7 cellular contexts compared by ENCODE assay signal in the genomic region with DNA sequence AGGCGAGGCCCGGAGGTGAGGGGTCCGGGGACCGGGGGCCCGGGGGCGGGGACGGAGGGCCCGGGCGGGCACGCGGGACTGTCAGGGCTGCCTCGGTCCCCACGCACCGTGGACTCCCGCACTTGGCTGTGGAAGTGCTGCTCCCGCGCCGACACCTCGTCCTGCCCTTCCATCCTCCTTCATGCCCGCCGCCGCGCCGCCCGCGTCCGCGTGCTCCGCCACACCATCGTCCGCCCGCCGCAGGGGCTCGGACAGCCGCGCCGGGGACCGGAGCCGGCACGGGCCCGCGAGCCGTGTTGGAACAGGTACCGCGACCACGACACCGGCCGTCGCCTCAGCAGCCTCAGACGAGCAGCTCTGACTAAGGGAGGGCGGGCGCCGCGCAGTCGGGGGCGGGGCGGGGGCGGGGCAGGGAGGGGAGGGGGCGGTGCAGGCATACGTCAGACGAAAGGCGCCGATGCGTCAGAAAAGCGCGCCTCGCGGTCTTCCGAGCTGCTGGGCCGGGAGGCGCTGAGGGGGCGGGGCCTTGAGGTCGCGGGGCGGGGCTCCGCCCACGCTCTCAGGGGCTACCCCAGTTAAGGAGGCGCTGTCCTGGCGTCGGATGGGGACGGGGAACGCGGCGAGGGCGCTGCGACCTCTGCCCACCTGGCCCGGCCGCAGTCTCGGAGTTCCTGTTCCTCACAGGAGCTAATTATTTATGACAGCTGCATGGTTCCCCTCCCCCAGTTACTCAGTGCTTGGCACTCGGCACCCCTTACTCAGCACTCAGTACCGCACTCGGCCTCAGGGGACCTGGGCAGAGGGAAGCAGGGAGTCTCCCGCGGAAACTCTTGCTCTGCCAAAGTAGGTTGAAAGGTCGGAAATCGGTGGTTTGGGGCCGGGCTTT. TPM values are rescaled to one million over a fixed set of nuclear protein-coding genes. Genes with fewer than 3 reads are reported as not detected.
DNase-seq lines count a peak whose midpoint lies in the region; ATAC-seq, FAIRE-seq and TF ChIP-seq lines count a peak whose summit lies in the region.

Gene LMBR1 (minus strand): TSS at position 363 of the 886 bp plus-strand sequence. CDS start 190 bp downstream, at position 173.

- H3K27ac Mint-ChIP-seq in T-helper 2 cell treated with Interferon-gamma antibody and Interleukin-4, amounts not matched to agents 5 μg/mL and 100 μg/mL, for 36 hours = peak within 1 kb of the TSS; percentile 95
- peak within 1 kb of the TSS; percentile 84 for H3K27ac Mint-ChIP-seq in astrocyte (ENCODE audit: unreplicated experiment)

- peak within 1 kb of the TSS; percentile 79 for H3K4me3 ChIP-seq in astrocyte (ENCODE audit: insufficient read depth, low read depth, low read length)

- no peaks in the 10 kb centered on the region for H3K27me3 Mint-ChIP-seq in T-helper 2 cell treated with Interferon-gamma antibody and Interleukin-4, amounts not matched to agents 5 μg/mL and 100 μg/mL, for 36 hours (ENCODE audit: low read depth)
- no peaks in the 10 kb centered on the region for H3K27me3 Mint-ChIP-seq in astrocyte (ENCODE audit: low read depth, unreplicated experiment)

- peaks cover 6% of the 10 kb centered on the region for H3K4me1 ChIP-seq in astrocyte (ENCODE audit: insufficient read depth, low read length)

- peak within 1 kb of the TSS; percentile 93 for H3K4me2 ChIP-seq in astrocyte (ENCODE audit: low read length)

- H2AFZ ChIP-seq in astrocyte (ENCODE audit: low read depth, low read length) = peak within 1 kb of the TSS; percentile 96

- ATAC-seq in GM18502 (IDR thresholded peaks at IDR 0.05; ENCODE audit: poor library complexity, unreplicated experiment) (peak; percentile 80), HG02970 (IDR thresholded peaks at IDR 0.05; ENCODE audit: low FRiP score, unreplicated experiment) (peak; percentile 82)

- H3K27me3 ChIP-seq in astrocyte (ENCODE audit: insufficient read depth, low read length) = no peaks in the 10 kb centered on the region

- H3K36me3 Mint-ChIP-seq in T-helper 2 cell treated with Interferon-gamma antibody and Interleukin-4, amounts not matched to agents 5 μg/mL and 100 μg/mL, for 36 hours (ENCODE audit: low read depth) = peaks cover 7% of the 10 kb centered on the region
- H3K36me3 Mint-ChIP-seq in astrocyte (ENCODE audit: low read depth, unreplicated experiment) = no peaks in the 10 kb centered on the region

- H4K20me1 ChIP-seq in astrocyte (ENCODE audit: insufficient read depth, low read length) = peaks cover 5% of the 10 kb centered on the region

- H3K79me2 ChIP-seq in astrocyte (ENCODE audit: insufficient read depth, low read length) = peaks cover 23% of the 10 kb centered on the region

- peak within 1 kb of the TSS; percentile 88 for H3K27ac ChIP-seq in astrocyte (ENCODE audit: low read depth, low read length)

- H3K9me3 ChIP-seq in astrocyte (ENCODE audit: insufficient read depth, low read depth, low read length) = no peaks in the 10 kb centered on the region

- FAIRE-seq in astrocyte (lab: Jason Lieb, UNC) = no peak

- peak within 1 kb of the TSS; percentile 88 for H3K9ac ChIP-seq in astrocyte (ENCODE audit: low read length)

- peak; percentile 31 for TF ChIP-seq CTCF in astrocyte (IDR thresholded peaks at IDR 0.05; ENCODE audit: insufficient read depth, low read depth, low read length)

- H3K36me3 ChIP-seq in astrocyte (ENCODE audit: insufficient read depth, low read length) = no peaks in the 10 kb centered on the region

- no peaks in the 10 kb centered on the region for H3K9me3 Mint-ChIP-seq in T-helper 2 cell treated with Interferon-gamma antibody and Interleukin-4, amounts not matched to agents 5 μg/mL and 100 μg/mL, for 36 hours
- peaks cover 3% of the 10 kb centered on the region for H3K9me3 Mint-ChIP-seq in astrocyte (ENCODE audit: unreplicated experiment)

- peak within 1 kb of the TSS; percentile 94 for H3K4me3 Mint-ChIP-seq in T-helper 2 cell treated with Interferon-gamma antibody and Interleukin-4, amounts not matched to agents 5 μg/mL and 100 μg/mL, for 36 hours
- H3K4me3 Mint-ChIP-seq in astrocyte (ENCODE audit: unreplicated experiment) = peak within 1 kb of the TSS; percentile 94

- peak; percentile 91 to 96 for DNase-seq in NCI-H1930 (lab: John Stamatoyannopoulos, UW)
- peak; percentile 92 for DNase-seq in T-helper 2 cell treated with Interferon-gamma antibody and Interleukin-4, amounts not matched to agents 5 μg/mL and 100 μg/mL, for 36 hours (ENCODE audit: low spot score)
- peak; percentile 78 for DNase-seq in astrocyte (ENCODE audit: low read depth)
- peak; percentile 95 for DNase-seq in hepatic stellate cell (ENCODE audit: low spot score)
- peak; percentile 82 for DNase-seq in renal cortical epithelial cell (ENCODE audit: low read depth)

- peaks cover 44% of the 10 kb centered on the region for H3K4me1 Mint-ChIP-seq in T-helper 2 cell treated with Interferon-gamma antibody and Interleukin-4, amounts not matched to agents 5 μg/mL and 100 μg/mL, for 36 hours (ENCODE audit: low read depth)
- peaks cover 15% of the 10 kb centered on the region for H3K4me1 Mint-ChIP-seq in astrocyte (ENCODE audit: low read depth, unreplicated experiment)

RNA-seq across cellular contexts. Expression of gene LMBR1, which starts in this region (rescaled TPM):
- total RNA-seq in astrocyte (49.2 and 49.7 TPM in 2 replicates), renal cortical epithelial cell (65.2 and 66.5 TPM in 2 replicates)

Comparison
In these comparisons a context has a peak if more than half of its experiments do, and no peak if none do; other contexts are left out.
1. Peak in every context shown above with its lines: DNase-seq, ATAC-seq, H3K4me3 ChIP-seq and H3K27ac ChIP-seq.